ENCODE assay signal across 17 cellular contexts in genomic region chr5:12951846-12952245, GRCh38.
DNase-seq lines count a peak whose midpoint lies in the region; ATAC-seq, FAIRE-seq and TF ChIP-seq lines count a peak whose summit lies in the region.
"Had no signal": no experiment of that assay in that cellular context is flagged by ENCODE, and none has a peak within 500 bp of the region (broad histone marks: within the 10 kb centered on the region; RNA-seq: fewer than 3 reads in every experiment).

No MANE protein-coding gene starts in this region.

- H3K4me3 ChIP-seq in astrocyte (ENCODE audit: insufficient read depth, low read depth, low read length) = no peak overlapping the region
- H3K4me3 ChIP-seq in trophoblast cell (ENCODE audit: low read depth, low read length) = no peak overlapping the region
- no peak overlapping the region for H3K4me3 ChIP-seq in OCI-LY7 (ENCODE audit: low read depth, low read length, poor library complexity, severe bottlenecking)
- H3K4me3 ChIP-seq: GM23248 had no signal

- BruUV-seq in OCI-LY7 (replicated peaks; lab: Mats Ljungman, UMichigan) = no TSS peak

- no peak overlapping the region for H2BK5ac ChIP-seq in trophoblast cell (ENCODE audit: low read depth, low read length, poor library complexity)

- no peak overlapping the region for H3K4ac ChIP-seq in trophoblast cell (ENCODE audit: low read depth, low read length)

- H2AK5ac ChIP-seq in trophoblast cell (ENCODE audit: low read length) = no peak overlapping the region

- DNase-seq in M059J (ENCODE audit: low read depth) (peak; percentile 46), astrocyte (ENCODE audit: low read depth) (peak; percentile 0), trophoblast cell (peak; percentile 2 to 65), OCI-LY7 (ENCODE audit: low spot score) (no peak), GOT3 (lab: John Stamatoyannopoulos, UW) (no peak)
- DNase-seq: C1 segment of cervical spinal cord; Calu3; CD4-positive, alpha-beta memory T cell; COR-L47; DMS53; DMS79 treated with DMSO at 0.1 percent for 48 hours; GM23248; H9 had no signal

- no peaks in the 10 kb centered on the region for H3K27me3 ChIP-seq in astrocyte (ENCODE audit: insufficient read depth, low read length)
- no peaks in the 10 kb centered on the region for H3K27me3 ChIP-seq in trophoblast cell (ENCODE audit: insufficient read depth, low read length)

- H3K36me3 Mint-ChIP-seq in astrocyte (ENCODE audit: low read depth, unreplicated experiment) = no peaks in the 10 kb centered on the region
- H3K36me3 Mint-ChIP-seq: CD4-positive, alpha-beta memory T cell had no signal

- H3K4me2 ChIP-seq in astrocyte (ENCODE audit: low read length) (no peak overlapping the region), trophoblast cell (ENCODE audit: low read length) (no peak overlapping the region), OCI-LY7 (ENCODE audit: low read length) (no peak overlapping the region)

- H3K9me3 ChIP-seq in astrocyte (ENCODE audit: insufficient read depth, low read depth, low read length) = no peaks in the 10 kb centered on the region
- H3K9me3 ChIP-seq in trophoblast cell (ENCODE audit: insufficient read depth, low read depth, low read length) = no peaks in the 10 kb centered on the region
- no peaks in the 10 kb centered on the region for H3K9me3 ChIP-seq in OCI-LY7 (ENCODE audit: low read length)

- no peaks in the 10 kb centered on the region for H3K79me2 ChIP-seq in astrocyte (ENCODE audit: insufficient read depth, low read length)
- no peaks in the 10 kb centered on the region for H3K79me2 ChIP-seq in trophoblast cell (ENCODE audit: control insufficient read depth, insufficient read depth, low read length, poor library complexity)
- no peaks in the 10 kb centered on the region for H3K79me2 ChIP-seq in OCI-LY7 (ENCODE audit: insufficient read depth, low read depth, low read length)

- H2BK120ac ChIP-seq in trophoblast cell (ENCODE audit: insufficient read depth, low read length, poor library complexity) = no peak overlapping the region

- ATAC-seq in GM19397 (IDR thresholded peaks at IDR 0.05; ENCODE audit: unreplicated experiment) = no peak
- ATAC-seq: HCT116 had no signal

- no peak overlapping the region for H4K12ac ChIP-seq in trophoblast cell (ENCODE audit: low read depth, low read length)

- FAIRE-seq in astrocyte (lab: Jason Lieb, UNC) = no peak
- FAIRE-seq: G401.6, GM12892 had no signal

- no CpG with 5 or more reads among the region's 3 CpGs for whole genome bisulfite sequencing in trophoblast cell (ENCODE audit: extremely low coverage, insufficient coverage, insufficient read length)

- no peak overlapping the region for H3K14ac ChIP-seq in trophoblast cell (ENCODE audit: low read length)

- no peaks in the 10 kb centered on the region for H3K9me2 ChIP-seq in OCI-LY7 (ENCODE audit: insufficient read depth, low read length)

- TF ChIP-seq CTCF in astrocyte (IDR thresholded peaks at IDR 0.05; ENCODE audit: insufficient read depth, low read depth, low read length) = no peak
- TF ChIP-seq CTCF in OCI-LY7 (conservative IDR thresholded peaks at IDR 0.05; ENCODE audit: low read length) = no peak

- H4K91ac ChIP-seq in trophoblast cell (ENCODE audit: low read depth, low read length) = no peak overlapping the region

- H4K20me1 ChIP-seq in astrocyte (ENCODE audit: insufficient read depth, low read length) (no peaks in the 10 kb centered on the region), OCI-LY7 (ENCODE audit: insufficient read depth, low read length) (no peaks in the 10 kb centered on the region)

- H2BK12ac ChIP-seq in trophoblast cell (ENCODE audit: low read length) = no peak overlapping the region

- no peaks in the 10 kb centered on the region for H3K27me3 Mint-ChIP-seq in astrocyte (ENCODE audit: low read depth, unreplicated experiment)
- H3K27me3 Mint-ChIP-seq: CD4-positive, alpha-beta memory T cell had no signal

- H3K4me1 Mint-ChIP-seq in astrocyte (ENCODE audit: low read depth, unreplicated experiment) = peaks cover 5% of the 10 kb centered on the region
- H3K4me1 Mint-ChIP-seq: CD4-positive, alpha-beta memory T cell had no signal

- H3K4me3 Mint-ChIP-seq in astrocyte (ENCODE audit: unreplicated experiment) = no peak overlapping the region
- H3K4me3 Mint-ChIP-seq: CD4-positive, alpha-beta memory T cell; H9 had no signal

- intact Hi-C loops in OCI-LY7 (cut with micrococcal nuclease; ENCODE audit: unreplicated experiment) = no loop called here

- H3K27ac ChIP-seq in astrocyte (ENCODE audit: low read depth, low read length) = no peak overlapping the region
- H3K27ac ChIP-seq in trophoblast cell (ENCODE audit: low read depth, low read length) = no peak overlapping the region
- H3K27ac ChIP-seq in OCI-LY7 (ENCODE audit: low read depth, low read length, poor library complexity, severe bottlenecking) = no peak overlapping the region
- H3K27ac ChIP-seq: GM23248 had no signal

- H3K79me1 ChIP-seq in trophoblast cell (ENCODE audit: low read length) = no peaks in the 10 kb centered on the region

- no peak overlapping the region for H3K18ac ChIP-seq in trophoblast cell (ENCODE audit: low read length)

- no peak overlapping the region for H2AFZ ChIP-seq in astrocyte (ENCODE audit: low read depth, low read length)
- H2AFZ ChIP-seq in trophoblast cell (ENCODE audit: insufficient read depth, low read length, poor library complexity) = no peak overlapping the region
- no peak overlapping the region for H2AFZ ChIP-seq in OCI-LY7 (ENCODE audit: low read length)
- H2AFZ ChIP-seq: GM23248 had no signal

- CTCF ChIA-PET in OCI-LY7 (lab: Charles Lee; ENCODE audit: unreplicated experiment) = no interaction called here

- no peaks in the 10 kb centered on the region for H3K36me3 ChIP-seq in astrocyte (ENCODE audit: insufficient read depth, low read length)
- H3K36me3 ChIP-seq in trophoblast cell (ENCODE audit: control insufficient read depth in 1 of 2, insufficient read depth in 2 of 2, low read length in 2 of 2) = no peaks in the 10 kb centered on the region
- no peaks in the 10 kb centered on the region for H3K36me3 ChIP-seq in OCI-LY7 (ENCODE audit: insufficient read depth, low read length)

- no peaks in the 10 kb centered on the region for H3K9me3 Mint-ChIP-seq in astrocyte (ENCODE audit: unreplicated experiment)
- H3K9me3 Mint-ChIP-seq: H9 had no signal

- H3K9ac ChIP-seq in astrocyte (ENCODE audit: low read length) (no peak overlapping the region), trophoblast cell (ENCODE audit: low read length) (no peak overlapping the region)
- H3K9ac ChIP-seq: GM23248 had no signal

- no peak overlapping the region for H3K23ac ChIP-seq in trophoblast cell (ENCODE audit: low read length)

- H3K27ac Mint-ChIP-seq in astrocyte (ENCODE audit: unreplicated experiment) = no peak overlapping the region
- H3K27ac Mint-ChIP-seq: H9 had no signal

- H4K8ac ChIP-seq in trophoblast cell (ENCODE audit: low read depth, low read length) = no peak overlapping the region

- no peaks in the 10 kb centered on the region for H3K4me1 ChIP-seq in astrocyte (ENCODE audit: insufficient read depth, low read length)
- H3K4me1 ChIP-seq in trophoblast cell (ENCODE audit: control insufficient read depth in 1 of 2, insufficient read depth in 2 of 2, low read length in 2 of 2) = no peaks in the 10 kb centered on the region
- H3K4me1 ChIP-seq in OCI-LY7 (ENCODE audit: insufficient read depth, low read length, poor library complexity, severe bottlenecking) = no peaks in the 10 kb centered on the region

- POLR2A ChIA-PET in OCI-LY7 (lab: Charles Lee) = no interaction called here

Comparison
In these comparisons a context has a peak if more than half of its experiments do, and no peak if none do; other contexts are left out.
1. DNase-seq: peak in M059J (single experiment), astrocyte (single experiment) and trophoblast cell (2 of 2); none in OCI-LY7 (single experiment) and GOT3 (single experiment).